Comparison of ENCODE assay signal across 8 cellular contexts in the genomic region with DNA sequence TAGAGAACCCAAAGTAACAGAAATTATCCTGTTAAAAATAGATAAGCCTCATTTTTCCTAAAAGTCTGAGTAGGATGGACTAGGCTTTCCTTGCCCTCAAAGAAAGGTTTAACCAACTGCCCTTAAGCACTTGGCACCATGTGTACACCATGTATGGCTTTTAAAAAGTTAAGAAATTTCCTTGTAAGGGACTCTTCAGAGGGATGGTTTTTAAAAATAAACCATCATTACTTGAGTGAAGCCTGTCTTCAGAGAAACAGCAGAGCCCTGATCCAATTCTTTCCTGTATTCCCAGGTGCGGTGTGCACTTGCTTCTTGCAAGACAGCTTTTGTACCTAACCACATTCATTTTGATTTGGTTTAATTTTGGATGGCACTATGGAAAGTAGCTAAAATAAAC. TPM values are rescaled to one million over a fixed set of nuclear protein-coding genes. Genes with fewer than 3 reads are reported as not detected.
DNase-seq lines count a peak whose midpoint lies in the region; ATAC-seq, FAIRE-seq and TF ChIP-seq lines count a peak whose summit lies in the region.

No MANE protein-coding gene starts in this region.

- in situ Hi-C loops in HepG2 (cut with HindIII; ENCODE audit: extremely low pct_ligation_motif_present, low pct_unique_long_range_greater_than_20kb) = no loop called here
- in situ Hi-C loops in GM13976 (cut with MboI; ENCODE audit: low sequenced_read_pairs, unreplicated experiment) = no loop called here

- H3K36me3 ChIP-seq in HepG2 (replicated peaks in 1 of 2; ENCODE audit: control insufficient read depth in 1 of 2, insufficient read depth in 2 of 2, low read length in 2 of 2) (no peaks in the 10 kb centered on the region), upper lobe of left lung (no peaks in the 10 kb centered on the region)

- TF ChIP-seq EP300 in HepG2 (IDR thresholded peaks at IDR 0.05; ENCODE audit: low read depth in 2 of 2, low read length in 2 of 2) = no peak
- TF ChIP-seq EP300 in HepG2 (CRISPR knock-in tag; IDR thresholded peaks at IDR 0.05; ENCODE audit: borderline replicate concordance) = no peak
- no peak for TF ChIP-seq EP300 in upper lobe of left lung (IDR thresholded peaks at IDR 0.05)

- peaks cover 39% of the 10 kb centered on the region for H3K4me1 ChIP-seq in HepG2 (ENCODE audit: insufficient read depth, low read length)
- peaks cover 7 to 25% (median 13%) of the 10 kb centered on the region in 4 donors for H3K4me1 ChIP-seq in upper lobe of left lung

- H3K9ac ChIP-seq in HepG2 (ENCODE audit: insufficient read depth, low read depth, low read length) = peak overlapping the region; percentile 88

- peaks cover 6% of the 10 kb centered on the region for H3K79me2 ChIP-seq in HepG2 (ENCODE audit: insufficient read depth, low read length)

- POLR2A ChIA-PET in activated CD8-positive, alpha-beta T cell treated with anti-CD3 and anti-CD28 coated beads, Interleukin-2, amount 10 ng/mL, durations not matched to agents 7 days and 5 days (lab: Charles Lee) = interaction anchor here (1.2 to 1.3 kb wide), 2 partner anchors 23 to 128 kb away, joined by 4 to 5 read pairs; no protein-coding TSS in a partner anchor
- POLR2A ChIA-PET in HepG2 (lab: Yijun Ruan, JAX) = no interaction called here

- no peak for TF ChIP-seq RAD21 in HepG2 (CRISPR knock-in tag; IDR thresholded peaks at IDR 0.05)

- H3K4me2 ChIP-seq in HepG2 (ENCODE audit: low read depth, low read length) = peak overlapping the region; percentile 94

- H3K27ac Mint-ChIP-seq in activated naive CD4-positive, alpha-beta T cell treated with anti-CD3 and anti-CD28 coated beads, Interleukin-2, amount 10 ng/mL, durations not matched to agents 7 days and 5 days = peak overlapping the region; percentile 85
- H3K27ac Mint-ChIP-seq in activated CD8-positive, alpha-beta T cell treated with anti-CD3 and anti-CD28 coated beads, Interleukin-2, amount 10 ng/mL, durations not matched to agents 7 days and 5 days = peak overlapping the region; percentile 61

- no TSS peak for BruUV-seq in HepG2 (replicated peaks; lab: Mats Ljungman, UMichigan)

- no peak for FAIRE-seq in HepG2 (lab: Jason Lieb, UNC)

- peaks cover 46% of the 10 kb centered on the region for H3K4me1 Mint-ChIP-seq in activated naive CD4-positive, alpha-beta T cell treated with anti-CD3 and anti-CD28 coated beads, Interleukin-2, amount 10 ng/mL, durations not matched to agents 7 days and 5 days
- peaks cover 46% of the 10 kb centered on the region for H3K4me1 Mint-ChIP-seq in activated CD8-positive, alpha-beta T cell treated with anti-CD3 and anti-CD28 coated beads, Interleukin-2, amount 10 ng/mL, durations not matched to agents 7 days and 5 days (ENCODE audit: low read depth)

- no peak for TF ChIP-seq POLR2A in HepG2 (IDR thresholded peaks at IDR 0.05; ENCODE audit: insufficient read depth in 1 of 2, low read depth in 2 of 2, low read length in 2 of 2)
- no peak for TF ChIP-seq POLR2A in upper lobe of left lung (IDR thresholded peaks at IDR 0.05)

- peak overlapping the region; percentile 95 for H3K4me3 Mint-ChIP-seq in activated naive CD4-positive, alpha-beta T cell treated with anti-CD3 and anti-CD28 coated beads, Interleukin-2, amount 10 ng/mL, durations not matched to agents 7 days and 5 days
- peak overlapping the region; percentile 95 for H3K4me3 Mint-ChIP-seq in activated CD8-positive, alpha-beta T cell treated with anti-CD3 and anti-CD28 coated beads, Interleukin-2, amount 10 ng/mL, durations not matched to agents 7 days and 5 days

- TF ChIP-seq CTCF in HepG2 (CRISPR knock-in tag; IDR thresholded peaks at IDR 0.05) (no peak), upper lobe of left lung (IDR thresholded peaks at IDR 0.05) (no peak), GM13976 (IDR thresholded peaks at IDR 0.05; ENCODE audit: borderline replicate concordance, control extremely low read depth, extremely low read depth, insufficient read depth, missing control alignments) (no peak)

- H3K9me3 Mint-ChIP-seq in activated naive CD4-positive, alpha-beta T cell treated with anti-CD3 and anti-CD28 coated beads, Interleukin-2, amount 10 ng/mL, durations not matched to agents 7 days and 5 days = peaks cover 36% of the 10 kb centered on the region
- peaks cover 26% of the 10 kb centered on the region for H3K9me3 Mint-ChIP-seq in activated CD8-positive, alpha-beta T cell treated with anti-CD3 and anti-CD28 coated beads, Interleukin-2, amount 10 ng/mL, durations not matched to agents 7 days and 5 days (ENCODE audit: insufficient read depth)

- H3K9me3 ChIP-seq in HepG2 (ENCODE audit: low read length) = peaks cover 32% of the 10 kb centered on the region
- H3K9me3 ChIP-seq in upper lobe of left lung = peaks cover 7 to 16% (median 12%) of the 10 kb centered on the region in 4 donors

- WGBS in HepG2 (ENCODE audit: low lambda C conversion rate) = 90% methylated on average over 1 of the region's 1 CpG
- 33 to 36% methylated on average over 1 of the region's 1 CpG for WGBS in upper lobe of left lung, 2 donors

- H3K27me3 ChIP-seq in HepG2 (ENCODE audit: control insufficient read depth in 1 of 2, insufficient read depth in 2 of 2, low read length in 2 of 2) = no peaks in the 10 kb centered on the region
- H3K27me3 ChIP-seq in upper lobe of left lung = no peaks in the 10 kb centered on the region

- H4K20me1 ChIP-seq in HepG2 (ENCODE audit: insufficient read depth, low read length) = no peaks in the 10 kb centered on the region

- no peak for DNase-seq in activated naive CD4-positive, alpha-beta T cell treated with anti-CD3 and anti-CD28 coated beads, Interleukin-2, amount 10 ng/mL, durations not matched to agents 7 days and 5 days
- no peak for DNase-seq in activated naive CD4-positive, alpha-beta T cell (lab: John Stamatoyannopoulos, UW)
- DNase-seq in activated CD8-positive, alpha-beta T cell treated with anti-CD3 and anti-CD28 coated beads, Interleukin-2, amount 10 ng/mL, durations not matched to agents 7 days and 5 days = no peak
- no peak for DNase-seq in HepG2 (ENCODE audit: low spot score)
- no peak for DNase-seq in upper lobe of left lung
- no peak for DNase-seq in putamen (ENCODE audit: low spot score)
- no peak for DNase-seq in GM13976 (ENCODE audit: low spot score)
- no peak for DNase-seq in EL

- H3K4me3 ChIP-seq in HepG2 (replicated peaks in 1 of 3; ENCODE audit: insufficient read depth in 1 of 3, low read depth in 2 of 3, low read length in 3 of 3) (peak overlapping the region; percentile 77 to 90 (median 85); a peak in 4 of 6 replicates), upper lobe of left lung (peak overlapping the region in 3 of 4 donors; percentile 63 to 83 (median 77))

- CTCF ChIA-PET in activated naive CD4-positive, alpha-beta T cell treated with anti-CD3 and anti-CD28 coated beads, Interleukin-2, amount 10 ng/mL, durations not matched to agents 7 days and 5 days (lab: Charles Lee) = interaction anchor here (1.0 kb wide), 1 partner anchor 120 kb away, joined by 3 read pairs; no protein-coding TSS in a partner anchor
- CTCF ChIA-PET in activated CD8-positive, alpha-beta T cell treated with anti-CD3 and anti-CD28 coated beads, Interleukin-2, amount 10 ng/mL, durations not matched to agents 7 days and 5 days (lab: Charles Lee) = interaction anchor here (0.9 to 1.3 kb wide), 2 partner anchors 14 to 129 kb away, joined by 3 read pairs; no protein-coding TSS in a partner anchor
- CTCF ChIA-PET in HepG2 (lab: Yijun Ruan, JAX; ENCODE audit: low intra/inter-chr PET ratio, low total read pairs) = no interaction called here

- H3K27ac ChIP-seq in HepG2 (ENCODE audit: extremely low read length, insufficient read depth, low read length) = no peak overlapping the region
- H3K27ac ChIP-seq in upper lobe of left lung = peak overlapping the region in 3 of 4 donors; percentile 94 to 99 (median 97)

- H3K27me3 Mint-ChIP-seq in activated naive CD4-positive, alpha-beta T cell treated with anti-CD3 and anti-CD28 coated beads, Interleukin-2, amount 10 ng/mL, durations not matched to agents 7 days and 5 days = no peaks in the 10 kb centered on the region
- H3K27me3 Mint-ChIP-seq in activated CD8-positive, alpha-beta T cell treated with anti-CD3 and anti-CD28 coated beads, Interleukin-2, amount 10 ng/mL, durations not matched to agents 7 days and 5 days (ENCODE audit: low read depth) = no peaks in the 10 kb centered on the region

- peaks cover 44% of the 10 kb centered on the region for H3K36me3 Mint-ChIP-seq in activated naive CD4-positive, alpha-beta T cell treated with anti-CD3 and anti-CD28 coated beads, Interleukin-2, amount 10 ng/mL, durations not matched to agents 7 days and 5 days
- H3K36me3 Mint-ChIP-seq in activated CD8-positive, alpha-beta T cell treated with anti-CD3 and anti-CD28 coated beads, Interleukin-2, amount 10 ng/mL, durations not matched to agents 7 days and 5 days (ENCODE audit: low read depth) = peaks cover 53% of the 10 kb centered on the region

- no peak for ATAC-seq in activated CD8-positive, alpha-beta T cell treated with anti-CD3 and anti-CD28 coated beads, Interleukin-2, amount 10 ng/mL, durations not matched to agents 7 days and 5 days
- ATAC-seq in HepG2 = no peak
- no peak for ATAC-seq in upper lobe of left lung (ENCODE audit: low FRiP score in 2 of 2)

- intact Hi-C loops in HepG2 (cut with micrococcal nuclease; ENCODE audit: unreplicated experiment) = loop anchor here (2.0 to 10.0 kb wide), 2 partner anchors 113 to 269 kb away; partner anchors contain the start of gene NAB1

- H2AFZ ChIP-seq in HepG2 (ENCODE audit: low read length) = no peak overlapping the region

RNA-seq across cellular contexts. Expression of gene NEMP2, which starts 1.1 kb away (rescaled TPM):
- total RNA-seq in activated CD8-positive, alpha-beta T cell treated with anti-CD3 and anti-CD28 coated beads, Interleukin-2, amount 10 ng/mL, durations not matched to agents 7 days and 5 days = 10 to 100 TPM; 18.4 to 23.2 TPM
- 7.8 and 9.8 TPM in 2 replicates for total RNA-seq in HepG2 (2016; rRNA removed; fragmentation: Illumina TruSeq; extraction: Trizol)
- total RNA-seq in HepG2 (2016; cell fraction: cytosol; rRNA removed; fragmentation: Illumina TruSeq; extraction: Trizol; ENCODE audit: low read depth) = 3.3 and 4.6 TPM in 2 replicates
- 8.3 and 9.0 TPM in 2 replicates for total RNA-seq in HepG2 (2016; cell fraction: insoluble cytoplasmic fraction; rRNA removed; fragmentation: Illumina TruSeq; extraction: Trizol)
- total RNA-seq in HepG2 (2016; cell fraction: membrane; rRNA removed; fragmentation: Illumina TruSeq; extraction: Trizol) = 6.5 and 7.6 TPM in 2 replicates
- total RNA-seq in HepG2 (2016; cell fraction: nucleus; rRNA removed; fragmentation: Illumina TruSeq; extraction: Trizol) = 9.1 and 11.4 TPM in 2 replicates
- polyA plus RNA-seq in HepG2 (2011; rRNA removed) = 2.4 and 3.3 TPM in 2 replicates
- polyA plus RNA-seq in HepG2 (2011; cell fraction: cytosol; rRNA removed) = 1.9 and 4.3 TPM in 2 replicates
- 1.3 and 2.1 TPM in 2 replicates for polyA plus RNA-seq in HepG2 (2011; cell fraction: nucleus; rRNA removed)
- 4.0 and 10.3 TPM in 2 replicates for polyA plus RNA-seq in HepG2 (2012)
- polyA plus RNA-seq in HepG2 (2016; cell fraction: cytosol; fragmentation: Illumina TruSeq; extraction: Trizol; ENCODE audit: low read depth) = 1.8 and 2.3 TPM in 2 replicates
- 5.0 and 6.7 TPM in 2 replicates for polyA plus RNA-seq in HepG2 (2016; cell fraction: insoluble cytoplasmic fraction; fragmentation: Illumina TruSeq; extraction: Trizol; ENCODE audit: low read depth)
- 3.9 and 4.2 TPM in 2 replicates for polyA plus RNA-seq in HepG2 (2016; cell fraction: membrane; fragmentation: Illumina TruSeq; extraction: Trizol; ENCODE audit: low read depth)
- 5.9 and 7.7 TPM in 2 replicates for polyA plus RNA-seq in HepG2 (2016; cell fraction: nucleus; fragmentation: Illumina TruSeq; extraction: Trizol; ENCODE audit: insufficient read depth, low read depth)
- 11.9 and 13.0 TPM in 2 replicates for polyA minus RNA-seq in HepG2 (2011; rRNA and poly(A)+ RNA removed; ENCODE audit: low replicate concordance)
- polyA minus RNA-seq in HepG2 (2011; cell fraction: cytosol; rRNA and poly(A)+ RNA removed) = 4.2 and 8.0 TPM in 2 replicates
- polyA minus RNA-seq in HepG2 (2011; cell fraction: nucleus; rRNA and poly(A)+ RNA removed) = 16.9 and 24.9 TPM in 2 replicates
- 1 to 10 TPM; 2.6 to 7.4 (median 4.3) TPM for total RNA-seq in upper lobe of left lung
